1 cellular context compared by ENCODE assay signal in genomic region chr2:174342600-174343342, GRCh38.
TF ChIP-seq lines count a peak whose summit lies in the region.

No MANE protein-coding gene starts in this region.

TF ChIP-seq in GM12878, 131 proteins besides CTCF, POLR2A, EP300 and RAD21 (continued from another document):
- TF ChIP-seq ZNF687 (IDR thresholded peaks at IDR 0.05): no peak
